ENCODE assay signal across 9 cellular contexts in the genomic region with DNA sequence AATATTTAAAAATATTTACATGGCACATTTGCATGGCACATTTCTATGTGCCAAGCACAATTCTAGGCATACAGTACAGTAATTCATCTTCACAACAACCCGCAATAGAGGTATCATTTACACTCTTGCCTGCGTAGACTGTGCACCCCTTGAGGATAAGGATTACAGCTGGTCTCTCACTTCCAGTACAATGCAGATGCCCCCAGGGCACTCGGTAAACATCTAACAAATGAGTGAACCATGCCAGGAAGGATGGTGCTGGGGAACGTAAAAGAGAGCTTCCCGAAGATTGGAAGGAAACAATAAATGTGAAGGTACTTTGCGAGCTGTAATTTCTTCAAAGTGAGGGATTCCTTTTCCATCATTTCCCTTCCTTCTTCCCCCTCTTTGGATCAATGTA. TPM values are rescaled to one million over a fixed set of nuclear protein-coding genes. Genes with fewer than 3 reads are reported as not detected.
DNase-seq lines count a peak whose midpoint lies in the region; ATAC-seq, FAIRE-seq and TF ChIP-seq lines count a peak whose summit lies in the region.
"Had no signal": no experiment of that assay in that cellular context is flagged by ENCODE, and none has a peak within 500 bp of the region (broad histone marks: within the 10 kb centered on the region; RNA-seq: fewer than 3 reads in every experiment).

No MANE protein-coding gene starts in this region.

- peak overlapping the region; percentile 98 for H3K56ac ChIP-seq in mesendoderm (ENCODE audit: low read length)

- no peak for TF ChIP-seq POLR2A in HCT116 (IDR thresholded peaks at IDR 0.05; ENCODE audit: borderline replicate concordance, extremely low read depth, insufficient read depth, insufficient read length)

- no peak for FAIRE-seq in astrocyte (lab: Jason Lieb, UNC)

- CTCF ChIA-PET in HCT116 (lab: Charles Lee), result interaction anchor here (2.3 kb wide), 1 partner anchor 10 kb away, joined by 8 read pairs; no protein-coding TSS in a partner anchor

- H3K9me3 ChIP-seq in HCT116 (ENCODE audit: control insufficient read depth in 1 of 2, insufficient read depth in 1 of 2, low read depth in 1 of 2, low read length in 2 of 2), result no peaks in the 10 kb centered on the region
- H3K9me3 ChIP-seq in astrocyte (ENCODE audit: insufficient read depth, low read depth, low read length), result no peaks in the 10 kb centered on the region

- no peak for TF ChIP-seq CTCF in HCT116 (IDR thresholded peaks at IDR 0.05 in 2 of 3, conservative IDR thresholded peaks at IDR 0.05 in 1 of 3; ENCODE audit: borderline replicate concordance in 1 of 3, insufficient read depth in 1 of 3, low read depth in 2 of 3, low read length in 2 of 3)
- TF ChIP-seq CTCF in astrocyte (IDR thresholded peaks at IDR 0.05; ENCODE audit: insufficient read depth, low read depth, low read length), result no peak

- peaks cover 12% of the 10 kb centered on the region for H3K4me1 Mint-ChIP-seq in astrocyte (ENCODE audit: low read depth, unreplicated experiment)

- peaks cover 20% of the 10 kb centered on the region for H3K27me3 ChIP-seq in ACC112 (ENCODE audit: insufficient read depth, low read length)
- no peaks in the 10 kb centered on the region for H3K27me3 ChIP-seq in HCT116 (ENCODE audit: insufficient read depth, low read length)
- no peaks in the 10 kb centered on the region for H3K27me3 ChIP-seq in astrocyte (ENCODE audit: insufficient read depth, low read length)
- no peaks in the 10 kb centered on the region for H3K27me3 ChIP-seq in mesendoderm (ENCODE audit: insufficient read depth, low read length, poor library complexity)

- H2AFZ ChIP-seq in ACC112 (ENCODE audit: low read length, unreplicated experiment), result peak overlapping the region; percentile 6
- no peak overlapping the region for H2AFZ ChIP-seq in HCT116 (ENCODE audit: low read depth, low read length, poor library complexity, severe bottlenecking)
- no peak overlapping the region for H2AFZ ChIP-seq in astrocyte (ENCODE audit: low read depth, low read length)

- RAD21 ChIA-PET in HCT116 (lab: Charles Lee; ENCODE audit: low non-redundant PET in 1 of 2, low total read pairs in 2 of 2, uncharacterized antibody in 2 of 2, unreplicated experiment in 2 of 2), result no interaction called here

- peaks cover 4% of the 10 kb centered on the region for H3K9me3 Mint-ChIP-seq in astrocyte (ENCODE audit: unreplicated experiment)

- POLR2A ChIA-PET in HCT116 (lab: Charles Lee), result interaction anchor here (0.7 to 1.3 kb wide), 2 partner anchors 10 to 18 kb away, joined by 4 read pairs; no protein-coding TSS in a partner anchor

- H2BK5ac ChIP-seq in mesendoderm (ENCODE audit: low read length), result no peak overlapping the region

- no peak overlapping the region for H2BK120ac ChIP-seq in mesendoderm (ENCODE audit: low read depth, low read length)

- no peaks in the 10 kb centered on the region; the same call in 1 of the 2 replicates for H4K20me1 ChIP-seq in HCT116 (ENCODE audit: insufficient read depth)
- H4K20me1 ChIP-seq in astrocyte (ENCODE audit: insufficient read depth, low read length), result peaks cover 57% of the 10 kb centered on the region

- intact Hi-C loops in HCT116 (cut with micrococcal nuclease), result no loop called here

- no peak overlapping the region for H2BK15ac ChIP-seq in mesendoderm (replicated peaks; ENCODE audit: low read depth)

- TSS peak; percentile 55 for BruUV-seq in HCT116 (replicated peaks; lab: Mats Ljungman, UMichigan)

- DNase-seq in HCT116 (ENCODE audit: low read depth, low spot score), result no peak
- no peak for DNase-seq in astrocyte (ENCODE audit: low read depth)
- DNase-seq in mesendoderm, result peak; percentile 22
- DNase-seq in hypothalamus (lab: John Stamatoyannopoulos, UW), result no peak
- no peak for DNase-seq in HUDEP-2 (lab: John Stamatoyannopoulos, UW; ENCODE audit: unreplicated experiment in 76 of 76)
- no peak for DNase-seq in superior temporal gyrus (ENCODE audit: extremely low spot score)

- H4K8ac ChIP-seq in mesendoderm (ENCODE audit: low read depth, low read length), result no peak overlapping the region

- peak overlapping the region; percentile 84 for H3K27ac Mint-ChIP-seq in astrocyte (ENCODE audit: unreplicated experiment)

- H3K4me3 Mint-ChIP-seq in astrocyte (ENCODE audit: unreplicated experiment), result peak overlapping the region; percentile 92

- H3K36me3 ChIP-seq in ACC112 (ENCODE audit: insufficient read depth, low read length), result peaks cover 8% of the 10 kb centered on the region; the same call in 1 of the 2 replicates
- peaks cover 19 to 29% of the 10 kb centered on the region in 2 experiments; a peak in 3 of 4 replicates for H3K36me3 ChIP-seq in HCT116 (ENCODE audit: control insufficient read depth in 1 of 2, insufficient read depth in 2 of 2, low read length in 2 of 2)
- H3K36me3 ChIP-seq in astrocyte (ENCODE audit: insufficient read depth, low read length), result peaks cover 19% of the 10 kb centered on the region
- peaks cover 17% of the 10 kb centered on the region for H3K36me3 ChIP-seq in mesendoderm (ENCODE audit: control insufficient read depth, insufficient read depth, low read length)

- WGBS in mesendoderm (ENCODE audit: extremely low coverage, insufficient coverage, low lambda C conversion rate), result no CpG with 5 or more reads among the region's 6 CpGs

- H3K79me1 ChIP-seq in mesendoderm (ENCODE audit: low read length), result peaks cover 16% of the 10 kb centered on the region

- H3K9me2 ChIP-seq in HCT116 (ENCODE audit: insufficient read depth), result no peaks in the 10 kb centered on the region

- H3K4ac ChIP-seq in mesendoderm (ENCODE audit: low read depth, low read length), result no peak overlapping the region

- H3K4me3 ChIP-seq in ACC112 (ENCODE audit: low read depth, low read length), result peak overlapping the region; percentile 95
- H3K4me3 ChIP-seq in HCT116 (replicated peaks in 1 of 2; ENCODE audit: low read depth in 1 of 2, low read length in 2 of 2), result peak overlapping the region; percentile 84 to 92
- peak overlapping the region; percentile 86 for H3K4me3 ChIP-seq in astrocyte (ENCODE audit: insufficient read depth, low read depth, low read length)
- no peak overlapping the region for H3K4me3 ChIP-seq in mesendoderm (ENCODE audit: low read length)

- H3K18ac ChIP-seq in mesendoderm (ENCODE audit: low read length), result no peak overlapping the region

- no peak overlapping the region for H3K23ac ChIP-seq in mesendoderm (ENCODE audit: low read length)

- ATAC-seq in HCT116 (no peak), HG02884 (IDR thresholded peaks at IDR 0.05; ENCODE audit: unreplicated experiment) (no peak)

- no peak for TF ChIP-seq RAD21 in HCT116 (IDR thresholded peaks at IDR 0.05; ENCODE audit: low read depth)

- H3K27me3 Mint-ChIP-seq in astrocyte (ENCODE audit: low read depth, unreplicated experiment), result peaks cover 23% of the 10 kb centered on the region

- H2AK5ac ChIP-seq in mesendoderm (ENCODE audit: low read length), result no peak overlapping the region

- H3K4me2 ChIP-seq in HCT116 (ENCODE audit: low read length) (peak overlapping the region; percentile 87), astrocyte (ENCODE audit: low read length) (peak overlapping the region; percentile 95), mesendoderm (ENCODE audit: low read length) (peak overlapping the region; percentile 88)

- H3K36me3 Mint-ChIP-seq in astrocyte (ENCODE audit: low read depth, unreplicated experiment), result peaks cover 2% of the 10 kb centered on the region

- peaks cover 38% of the 10 kb centered on the region for H3K79me2 ChIP-seq in ACC112 (ENCODE audit: control insufficient read depth, insufficient read depth, low read length, unreplicated experiment)
- H3K79me2 ChIP-seq in HCT116 (ENCODE audit: insufficient read depth, low read length), result peaks cover 50% of the 10 kb centered on the region
- H3K79me2 ChIP-seq in astrocyte (ENCODE audit: insufficient read depth, low read length), result peaks cover 38% of the 10 kb centered on the region
- H3K79me2 ChIP-seq in mesendoderm (ENCODE audit: control insufficient read depth, insufficient read depth, low read length), result peaks cover 38% of the 10 kb centered on the region

- H4K5ac ChIP-seq in mesendoderm (ENCODE audit: low read length), result no peak overlapping the region

- peaks cover 14% of the 10 kb centered on the region for H3K4me1 ChIP-seq in ACC112 (ENCODE audit: control insufficient read depth, insufficient read depth, low read length, unreplicated experiment)
- peaks cover 10 to 19% of the 10 kb centered on the region in 2 experiments for H3K4me1 ChIP-seq in HCT116 (ENCODE audit: control insufficient read depth in 1 of 2, insufficient read depth in 2 of 2, low read length in 2 of 2)
- H3K4me1 ChIP-seq in astrocyte (ENCODE audit: insufficient read depth, low read length), result peaks cover 8% of the 10 kb centered on the region
- H3K4me1 ChIP-seq in mesendoderm (ENCODE audit: control insufficient read depth, low read depth, low read length), result no peaks in the 10 kb centered on the region

- H3K27ac ChIP-seq in ACC112 (ENCODE audit: low read depth, low read length), result peak overlapping the region; percentile 91
- H3K27ac ChIP-seq in HCT116 (ENCODE audit: low read depth, low read length), result no peak overlapping the region
- H3K27ac ChIP-seq in astrocyte (ENCODE audit: low read depth, low read length), result peak overlapping the region; percentile 86
- no peak overlapping the region for H3K27ac ChIP-seq in mesendoderm (ENCODE audit: low read depth, low read length)

- peak overlapping the region; percentile 98 for H3K9ac ChIP-seq in HCT116 (ENCODE audit: low read length)
- peak overlapping the region; percentile 94 for H3K9ac ChIP-seq in astrocyte (ENCODE audit: low read length)
- peak overlapping the region; percentile 83 for H3K9ac ChIP-seq in mesendoderm (ENCODE audit: low read length)

RNA-seq across cellular contexts. Expression of a gene that starts 1.3 kb away (rescaled TPM):
- total RNA-seq in HCT116 (2021; ENCODE audit: unreplicated experiment), result 156 TPM
- 138 and 147 TPM in 2 replicates for polyA plus RNA-seq in HCT116 (2012)
- total RNA-seq in astrocyte, result 58.4 and 61.9 TPM in 2 replicates
- polyA plus RNA-seq in mesendoderm (2013, experiment 1 of 2), result 124 TPM
- polyA plus RNA-seq in mesendoderm (2013, experiment 2 of 2), result 124 TPM

RNA-seq across cellular contexts. Expression of a gene that starts 8.9 kb away (rescaled TPM):
- 44.4 TPM for total RNA-seq in HCT116 (2021; ENCODE audit: unreplicated experiment)
- polyA plus RNA-seq in HCT116 (2012), result 32.1 and 37.7 TPM in 2 replicates
- 72.8 and 72.9 TPM in 2 replicates for total RNA-seq in astrocyte
- 47.0 TPM for polyA plus RNA-seq in mesendoderm (2013, experiment 1 of 2)
- 48.0 TPM for polyA plus RNA-seq in mesendoderm (2013, experiment 2 of 2)

RNA-seq across cellular contexts. Expression of a gene that starts 19.2 kb away (rescaled TPM):
- total RNA-seq in HCT116 (2021; ENCODE audit: unreplicated experiment) (120 TPM), astrocyte (117 TPM in 2 replicates)
- 93.4 and 100 TPM in 2 replicates for polyA plus RNA-seq in HCT116 (2012)
- 34.2 TPM for polyA plus RNA-seq in mesendoderm (2013, experiment 1 of 2)
- polyA plus RNA-seq in mesendoderm (2013, experiment 2 of 2), result 32.7 TPM

RNA-seq across cellular contexts. Expression of a gene that starts 37.7 kb away (rescaled TPM):
- total RNA-seq in HCT116 (2021; ENCODE audit: unreplicated experiment), result not detected
- 0.30 TPM in 1 of 2 replicates, not detected in the other for polyA plus RNA-seq in HCT116 (2012)
- 0.43 TPM in 1 of 2 replicates, not detected in the other for total RNA-seq in astrocyte
- not detected for polyA plus RNA-seq in mesendoderm (2013, experiment 1 of 2)
- not detected for polyA plus RNA-seq in mesendoderm (2013, experiment 2 of 2)
- total RNA-seq: lung microvascular endothelial cell had no signal

RNA-seq across cellular contexts. Expression of a gene that starts 46.9 kb away (rescaled TPM):
- not detected for total RNA-seq in HCT116 (2021; ENCODE audit: unreplicated experiment)
- 0.09 TPM in 1 of 2 replicates, not detected in the other for polyA plus RNA-seq in HCT116 (2012)
- total RNA-seq in astrocyte, result 66.3 and 87.8 TPM in 2 replicates
- polyA plus RNA-seq in mesendoderm (2013, experiment 1 of 2), result 14.1 TPM
- polyA plus RNA-seq in mesendoderm (2013, experiment 2 of 2), result 12.4 TPM

Comparison
In these comparisons a context has a peak if more than half of its experiments do, and no peak if none do; other contexts are left out.
1. H3K27ac ChIP-seq: peak in ACC112 (single experiment) and astrocyte (single experiment); none in HCT116 (single experiment) and mesendoderm (single experiment).
2. Peak in every context shown above with its lines, with median percentiles within 50 percentile points of each other: H3K4me2 ChIP-seq and H3K9ac ChIP-seq.